15 cellular contexts compared by ENCODE assay signal in genomic region chr1:13947658-13948057, GRCh38.
DNase-seq lines count a peak whose midpoint lies in the region; ATAC-seq, FAIRE-seq and TF ChIP-seq lines count a peak whose summit lies in the region.
"Had no signal": no experiment of that assay in that cellular context is flagged by ENCODE, and none has a peak within 500 bp of the region (broad histone marks: within the 10 kb centered on the region; RNA-seq: fewer than 3 reads in every experiment).

No MANE protein-coding gene starts in this region.

- H3K36me3 Mint-ChIP-seq in CD4-positive, alpha-beta memory T cell = no peaks in the 10 kb centered on the region
- H3K36me3 Mint-ChIP-seq: CD4-positive, CD25-positive, alpha-beta regulatory T cell had no signal

- H3K27me3 Mint-ChIP-seq in CD4-positive, alpha-beta memory T cell = peaks cover 7 to 11% of the 10 kb centered on the region in 2 donors
- H3K27me3 Mint-ChIP-seq: CD4-positive, CD25-positive, alpha-beta regulatory T cell had no signal

- DNase-seq in left ventricle myocardium inferior = no peak
- DNase-seq in Right ventricle myocardium inferior (ENCODE audit: missing footprints) = no peak
- peak in 1 of 4 experiments; percentile 52 for DNase-seq in K562 (ENCODE audit: extremely low read depth in 1 of 4, low spot score in 3 of 4)
- DNase-seq in ovary = no peak
- no peak for DNase-seq in vagina (ENCODE audit: extremely low spot score in 2 of 2)
- DNase-seq in CD4-positive, alpha-beta memory T cell = no peak
- DNase-seq in SKM-1 (lab: John Stamatoyannopoulos, UW; ENCODE audit: unreplicated experiment) = no peak
- DNase-seq: 8988T; ACHN; Calu3; CD4-positive, CD25-positive, alpha-beta regulatory T cell; DMS 273 treated with DMSO at 0.1 percent for 48 hours; H7 had no signal

- H3K27me3 ChIP-seq in left ventricle myocardium inferior (ENCODE audit: low read depth) (peaks cover 43% of the 10 kb centered on the region), K562 (ENCODE audit: control insufficient read depth in 2 of 2, insufficient read depth in 2 of 2, low read length in 2 of 2) (peaks cover 0 to 7% of the 10 kb centered on the region in 2 experiments; a peak in 1 of 5 replicates), ovary (no peaks in the 10 kb centered on the region), vagina (no peaks in the 10 kb centered on the region)
- no peaks in the 10 kb centered on the region for H3K27me3 ChIP-seq in CD4-positive, alpha-beta memory T cell (ENCODE audit: insufficient read depth, low read length)
- H3K27me3 ChIP-seq: BLaER1 treated with 17β-estradiol and CSF1 and Interleukin-3, amounts not matched to agents 10 nM and 100 nM had no signal

- in situ Hi-C loops in K562 (cut with MboI) = no loop called here

- no peak overlapping the region for H3K9ac ChIP-seq in K562 (ENCODE audit: insufficient read depth in 1 of 2, low read depth in 2 of 2, low read length in 2 of 2)
- H3K9ac ChIP-seq: BLaER1 treated with 17β-estradiol and CSF1 and Interleukin-3, amounts not matched to agents 10 nM and 100 nM had no signal

- CTCF ChIA-PET in K562 (lab: Yijun Ruan, JAX; ENCODE audit: low intra/inter-chr PET ratio) = no interaction called here
- CTCF ChIA-PET in CD4-positive, alpha-beta memory T cell (lab: Charles Lee; ENCODE audit: partially characterized antibody) = no interaction called here

- no peak for TF ChIP-seq POLR2A in K562 (conservative IDR thresholded peaks at IDR 0.05)
- no peak for TF ChIP-seq POLR2A in ovary (IDR thresholded peaks at IDR 0.05)
- TF ChIP-seq POLR2A in vagina (IDR thresholded peaks at IDR 0.05) = no peak

- FAIRE-seq in K562 (lab: Jason Lieb, UNC) = peak; percentile 19

- ATAC-seq in Right ventricle myocardium inferior (no peak), K562 (peak; percentile 51)
- ATAC-seq: GM23338 had no signal

- H3K4me1 ChIP-seq in left ventricle myocardium inferior (peaks cover 6% of the 10 kb centered on the region), K562 (replicated peaks in 1 of 2; ENCODE audit: control insufficient read depth in 2 of 2, insufficient read depth in 2 of 2, low read length in 2 of 2) (peaks cover 0 to 6% of the 10 kb centered on the region in 2 experiments; a peak in 2 of 5 replicates), ovary (ENCODE audit: insufficient read depth) (peaks cover 11% of the 10 kb centered on the region), vagina (peaks cover 13% of the 10 kb centered on the region)
- no peaks in the 10 kb centered on the region for H3K4me1 ChIP-seq in CD4-positive, alpha-beta memory T cell (ENCODE audit: insufficient read depth, low read length)
- H3K4me1 ChIP-seq: BLaER1 treated with 17β-estradiol and CSF1 and Interleukin-3, amounts not matched to agents 10 nM and 100 nM had no signal

- no peaks in the 10 kb centered on the region for H3K79me2 ChIP-seq in K562 (ENCODE audit: control insufficient read depth, insufficient read depth, low read length)

- BruUV-seq in K562 (replicated peaks; lab: Mats Ljungman, UMichigan) = no TSS peak

- H3K9me1 ChIP-seq in K562 (ENCODE audit: control insufficient read depth, insufficient read depth, low read length) = no peaks in the 10 kb centered on the region

- intact Hi-C loops in left ventricle myocardium inferior (cut with micrococcal nuclease) = no loop called here
- intact Hi-C loops in Right ventricle myocardium inferior (cut with DNase I) = no loop called here
- intact Hi-C loops in K562 (cut with micrococcal nuclease) = no loop called here
- intact Hi-C loops in ovary (cut with DNase I) = loop anchor here in 1 of 4 donors (5.0 kb wide), 1 partner anchor 55 kb away; no protein-coding TSS in a partner anchor
- intact Hi-C loops in vagina (cut with DNase I) = no loop called here
- intact Hi-C loops in CD4-positive, alpha-beta memory T cell (cut with micrococcal nuclease) = no loop called here

- no peak overlapping the region for H3K27ac Mint-ChIP-seq in CD4-positive, alpha-beta memory T cell
- H3K27ac Mint-ChIP-seq: CD4-positive, CD25-positive, alpha-beta regulatory T cell; GM23338 had no signal

- no peak overlapping the region; the same call in 1 of the 2 replicates for H3K4me2 ChIP-seq in K562 (ENCODE audit: insufficient read depth, low read length)
- H3K4me2 ChIP-seq: BLaER1 treated with 17β-estradiol and CSF1 and Interleukin-3, amounts not matched to agents 10 nM and 100 nM; GM23338 had no signal

- H4K20me1 ChIP-seq in K562 (replicated peaks; ENCODE audit: control insufficient read depth, insufficient read depth, low read length) = no peaks in the 10 kb centered on the region
- H4K20me1 ChIP-seq: BLaER1 treated with 17β-estradiol and CSF1 and Interleukin-3, amounts not matched to agents 10 nM and 100 nM had no signal

- no peak for TF ChIP-seq RAD21 in K562 (CRISPR knock-in tag; conservative IDR thresholded peaks at IDR 0.05 in 1 of 2, IDR thresholded peaks at IDR 0.05 in 1 of 2)

- no peak overlapping the region for H3K4me3 ChIP-seq in left ventricle myocardium inferior
- no peak overlapping the region for H3K4me3 ChIP-seq in K562
- H3K4me3 ChIP-seq in ovary = no peak overlapping the region
- H3K4me3 ChIP-seq in vagina = no peak overlapping the region
- H3K4me3 ChIP-seq in CD4-positive, alpha-beta memory T cell (ENCODE audit: low read length in 2 of 2) = no peak overlapping the region
- H3K4me3 ChIP-seq: BLaER1 treated with 17β-estradiol and CSF1 and Interleukin-3, amounts not matched to agents 10 nM and 100 nM; GM23338 had no signal

- H3K4me1 Mint-ChIP-seq in CD4-positive, alpha-beta memory T cell = no peaks in the 10 kb centered on the region
- H3K4me1 Mint-ChIP-seq: CD4-positive, CD25-positive, alpha-beta regulatory T cell; GM23338 had no signal

- H3K9me3 ChIP-seq in left ventricle myocardium inferior (replicated peaks) (peaks cover 8% of the 10 kb centered on the region), K562 (replicated peaks; ENCODE audit: control insufficient read depth, insufficient read depth, low read depth, low read length) (0 out of 2 replicates have a peak, but pooled peaks cover 3% of the 10 kb centered on the region), ovary (no peaks in the 10 kb centered on the region), vagina (no peaks in the 10 kb centered on the region)
- H3K9me3 ChIP-seq in CD4-positive, alpha-beta memory T cell (ENCODE audit: control insufficient read depth in 1 of 2, low read length in 2 of 2) = no peaks in the 10 kb centered on the region

- no peaks in the 10 kb centered on the region for H3K36me3 ChIP-seq in left ventricle myocardium inferior
- no peaks in the 10 kb centered on the region for H3K36me3 ChIP-seq in K562 (ENCODE audit: control insufficient read depth, insufficient read depth, low read length)
- H3K36me3 ChIP-seq in ovary = no peaks in the 10 kb centered on the region
- no peaks in the 10 kb centered on the region for H3K36me3 ChIP-seq in vagina
- no peaks in the 10 kb centered on the region for H3K36me3 ChIP-seq in CD4-positive, alpha-beta memory T cell (ENCODE audit: insufficient read depth, low read length)
- H3K36me3 ChIP-seq: BLaER1 treated with 17β-estradiol and CSF1 and Interleukin-3, amounts not matched to agents 10 nM and 100 nM had no signal

- peaks cover 0 to 6% (median 4%) of the 10 kb centered on the region in 8 donors for H3K9me3 Mint-ChIP-seq in CD4-positive, alpha-beta memory T cell

- no peak overlapping the region for H2AFZ ChIP-seq in K562 (ENCODE audit: low read depth, low read length)
- H2AFZ ChIP-seq: GM23338 had no signal

- TF ChIP-seq CTCF in left ventricle myocardium inferior (IDR thresholded peaks at IDR 0.05; ENCODE audit: borderline replicate concordance) = no peak
- TF ChIP-seq CTCF in K562 (IDR thresholded peaks at IDR 0.05 in 2 of 3, conservative IDR thresholded peaks at IDR 0.05 in 1 of 3; ENCODE audit: insufficient read depth in 2 of 3, low read depth in 1 of 3, low read length in 3 of 3) = no peak
- TF ChIP-seq CTCF in ovary (IDR thresholded peaks at IDR 0.05) = no peak
- no peak for TF ChIP-seq CTCF in vagina (IDR thresholded peaks at IDR 0.05)

- no peak overlapping the region for H3K4me3 Mint-ChIP-seq in CD4-positive, alpha-beta memory T cell
- H3K4me3 Mint-ChIP-seq: CD4-positive, CD25-positive, alpha-beta regulatory T cell; GM23338 had no signal

- POLR2A ChIA-PET in K562 (lab: Yijun Ruan, JAX) = no interaction called here
- POLR2A ChIA-PET in CD4-positive, alpha-beta memory T cell (lab: Charles Lee; ENCODE audit: partially characterized antibody) = no interaction called here

- 1% methylated on average over 7 of the region's 7 CpGs for WGBS in K562 (ENCODE audit: insufficient coverage, low coverage, missing lambda C conversion rate)
- WGBS in ovary, 3 donors = 96 to 97% (median 96%) methylated on average over 7 of the region's 7 CpGs

- TF ChIP-seq EP300 in K562 (IDR thresholded peaks at IDR 0.05; ENCODE audit: low read length) (peak; percentile 30; the same call in 1 of the 2 replicates), ovary (IDR thresholded peaks at IDR 0.05) (no peak)

- H3K27ac ChIP-seq in left ventricle myocardium inferior (replicated peaks) (peak overlapping the region; percentile 77), K562 (ENCODE audit: extremely low read depth, low read depth, low read length) (no peak overlapping the region), ovary (peak overlapping the region; percentile 58 to 70), vagina (peak overlapping the region; percentile 83)
- no peak overlapping the region for H3K27ac ChIP-seq in CD4-positive, alpha-beta memory T cell (ENCODE audit: low read depth, low read length)
- H3K27ac ChIP-seq: BLaER1 treated with 17β-estradiol and CSF1 and Interleukin-3, amounts not matched to agents 10 nM and 100 nM had no signal

TF ChIP-seq in K562, 482 proteins besides CTCF, POLR2A, EP300 and RAD21 (continues in another document):
- TF ChIP-seq CHD1 (IDR thresholded peaks at IDR 0.05; ENCODE audit: low read length) (no peak), ZFP30 (CRISPR knock-in tag; IDR thresholded peaks at IDR 0.05; ENCODE audit: borderline replicate concordance) (no peak), HNRNPK (IDR thresholded peaks at IDR 0.05; ENCODE audit: low read depth, low read length, poor library complexity, severe bottlenecking) (no peak), ETS2 (tag; IDR thresholded peaks at IDR 0.05; ENCODE audit: borderline replicate concordance, poor library complexity, severe bottlenecking) (no peak), HMGXB4 (CRISPR knock-in tag; IDR thresholded peaks at IDR 0.05) (no peak), DPF2 (IDR thresholded peaks at IDR 0.05) (peak; percentile 73)

Comparison
In these comparisons a context has a peak if more than half of its experiments do, and no peak if none do; other contexts are left out.
1. H3K27ac ChIP-seq: peak in left ventricle myocardium inferior (single experiment), ovary (2 of 2) and vagina (single experiment); none in K562 (single experiment) and CD4-positive, alpha-beta memory T cell (single experiment).